In the genomic region with DNA sequence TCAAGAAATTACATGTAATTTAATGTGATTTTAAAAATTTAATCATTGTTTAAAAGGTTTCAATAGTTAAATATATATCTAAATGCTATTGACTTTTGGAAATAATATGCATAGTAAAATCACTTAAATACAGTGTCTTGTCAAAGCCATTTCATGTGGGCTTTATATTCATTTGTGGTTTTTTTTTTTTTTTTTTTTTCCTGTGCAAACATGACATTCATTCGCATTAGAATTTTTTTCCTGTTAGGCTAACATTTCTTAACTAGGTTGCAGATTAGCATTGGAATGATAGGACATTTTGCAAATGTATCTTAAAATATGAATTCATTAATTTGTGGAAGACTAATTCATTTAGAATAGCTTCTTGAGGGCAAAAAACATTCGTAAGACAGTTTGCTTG, we compare ENCODE assay signal across 22 cellular contexts.
"Had no signal": no experiment of that assay in that cellular context is flagged by ENCODE, and none has a peak within 500 bp of the region (broad histone marks: within the 10 kb centered on the region; RNA-seq: fewer than 3 reads in every experiment).

No MANE protein-coding gene starts in this region.

- DNase-seq: activated CD4-positive, alpha-beta memory T cell treated with anti-CD3 and anti-CD28 coated beads for 36 hours; activated CD4-positive, alpha-beta T cell treated with anti-CD3 and anti-CD28 coated beads, Interleukin-2, amount 10 ng/mL, durations not matched to agents 7 days and 5 days; activated CD4-positive, CD25-positive, alpha-beta regulatory T cell; activated gamma-delta T cell; activated naive CD4-positive, alpha-beta T cell treated with anti-CD3 and anti-CD28 coated beads for 36 hours; activated T-cell treated with anti-CD3 and anti-CD28 coated beads for 4 hours; activated T-cell treated with anti-CD3 and anti-CD28 coated beads, Interleukin-2, amount 50 U/mL, for 48 hours; amygdala; Kasumi-1; KBM-7; NCI-H1048; NCI-H1694 treated with DMSO at 0.1 percent for 48 hours; NCI-H2081; NCI-H446; NCI-H524; Peyer's patch; SHP77; T-helper 17 cell; T-helper 9 cell had no signal

- H3K9me3 ChIP-seq: Peyer's patch had no signal

- H3K36me3 ChIP-seq: Peyer's patch had no signal

- H3K4me3 ChIP-seq: Peyer's patch had no signal

- ATAC-seq: activated T-helper 17 cell treated with anti-CD3 and anti-CD28 coated beads, Interleukin-2, amount 50 U/mL, for 72 hours; T-helper 17 cell had no signal

- FAIRE-seq: astrocyte had no signal

- H3K27ac ChIP-seq: Peyer's patch, VCaP had no signal
